Comparison of ENCODE assay signal across 33 cellular contexts in genomic region chr5:93402451-93402850, GRCh38.
"Had no signal": no experiment of that assay in that cellular context is flagged by ENCODE, and none has a peak within 500 bp of the region (broad histone marks: within the 10 kb centered on the region; RNA-seq: fewer than 3 reads in every experiment).

No MANE protein-coding gene starts in this region.

- H3K27me3 ChIP-seq: MG63, SJCRH30 had no signal

- H3K4me2 ChIP-seq: PC-9 had no signal

- H2AFZ ChIP-seq: PC-9 had no signal

- H3K36me3 ChIP-seq: MG63, SJCRH30 had no signal

- H3K27ac ChIP-seq: PC-9, RWPE1, SJCRH30, SK-N-MC had no signal

- DNase-seq: Karpas-422, KG1, MG63, NCI-H1048, NCI-H1092 treated with DMSO at 0.1 percent for 48 hours, NCI-H1105 treated with DMSO at 0.1 percent for 48 hours, NCI-H1417, NCI-H1436, NCI-H146, NCI-H1694, NCI-H187, NCI-H1930, NCI-H2029 treated with DMSO at 0.1 percent for 48 hours, NCI-H2081 treated with DMSO at 0.1 percent for 48 hours, NCI-H2107, NCI-H2171, NCI-H226, NCI-H446 treated with DMSO at 0.1 percent for 48 hours, NCI-H510A, NCI-H524, NCI-H526, NCI-H748 treated with DMSO at 0.1 percent for 48 hours, NCI-H82, PC-9, SHP77, SIG-M5, SJCRH30 had no signal

- H3K4me3 ChIP-seq: MG63, PC-9, SJCRH30, SK-N-MC had no signal

- ATAC-seq: Panc1, Right ventricle myocardium inferior, SK-N-SH treated with all-trans-retinoic acid at 6 μM for 48 hours had no signal

- FAIRE-seq: RCC 7860 had no signal

- H3K9me3 ChIP-seq: SJCRH30 had no signal
